Comparison of ENCODE assay signal across 8 cellular contexts in genomic region chr11:117986981-117987495, GRCh38. TPM values are rescaled to one million over a fixed set of nuclear protein-coding genes. Genes with fewer than 3 reads are reported as not detected.
DNase-seq lines count a peak whose midpoint lies in the region; ATAC-seq and TF ChIP-seq lines count a peak whose summit lies in the region.

No MANE protein-coding gene starts in this region.

- peaks cover 78% of the 10 kb centered on the region for H3K4me1 Mint-ChIP-seq in activated CD4-positive, alpha-beta T cell treated with anti-CD3 and anti-CD28 coated beads, Interleukin-2, amount 10 ng/mL, durations not matched to agents 7 days and 5 days

- peak overlapping the region; percentile 97 for H3K27ac Mint-ChIP-seq in activated CD4-positive, alpha-beta T cell treated with anti-CD3 and anti-CD28 coated beads, Interleukin-2, amount 10 ng/mL, durations not matched to agents 7 days and 5 days

- peak; percentile 88 for DNase-seq in activated CD4-positive, alpha-beta T cell treated with anti-CD3 and anti-CD28 coated beads, Interleukin-2, amount 10 ng/mL, durations not matched to agents 7 days and 5 days
- DNase-seq in fibroblast of mammary gland (ENCODE audit: low read depth) (peak; percentile 29), NCI-H2081 treated with DMSO at 0.1 percent for 48 hours (lab: John Stamatoyannopoulos, UW) (no peak), NCI-H128 (lab: John Stamatoyannopoulos, UW; ENCODE audit: unreplicated experiment) (no peak), NCI-H2196 (lab: John Stamatoyannopoulos, UW; ENCODE audit: unreplicated experiment) (no peak)
- DNase-seq in stimulated activated CD4-positive, alpha-beta T cell treated with anti-CD3 and anti-CD28 coated beads, Interleukin-2, amount 100 ng/mL, for 48 hours: peak; percentile 53 to 57

- ATAC-seq in GM19025 (IDR thresholded peaks at IDR 0.05; ENCODE audit: low read depth, unreplicated experiment) (peak; percentile 34), HG03159 (IDR thresholded peaks at IDR 0.05; ENCODE audit: unreplicated experiment) (peak; percentile 50)

- H3K27me3 Mint-ChIP-seq in activated CD4-positive, alpha-beta T cell treated with anti-CD3 and anti-CD28 coated beads, Interleukin-2, amount 10 ng/mL, durations not matched to agents 7 days and 5 days: no peaks in the 10 kb centered on the region

- POLR2A ChIA-PET in activated CD4-positive, alpha-beta T cell treated with anti-CD3 and anti-CD28 coated beads, Interleukin-2, amount 10 ng/mL, durations not matched to agents 7 days and 5 days (lab: Charles Lee): interaction anchor here (1.0 to 2.0 kb wide), 5 partner anchors 10 to 64 kb away, joined by 4 to 11 read pairs (median 5); no protein-coding TSS in a partner anchor

- no peak overlapping the region for H3K4me3 ChIP-seq in fibroblast of mammary gland (ENCODE audit: control insufficient read depth, low read depth, low read length)

- H3K36me3 Mint-ChIP-seq in activated CD4-positive, alpha-beta T cell treated with anti-CD3 and anti-CD28 coated beads, Interleukin-2, amount 10 ng/mL, durations not matched to agents 7 days and 5 days (ENCODE audit: low read depth): peaks cover 81% of the 10 kb centered on the region

- CTCF ChIA-PET in activated CD4-positive, alpha-beta T cell treated with anti-CD3 and anti-CD28 coated beads, Interleukin-2, amount 10 ng/mL, durations not matched to agents 7 days and 5 days (lab: Charles Lee): interaction anchor here (0.6 to 5.9 kb wide), 11 partner anchors 8 to 66 kb away, joined by 3 to 42 read pairs (median 7); no protein-coding TSS in a partner anchor

- peak overlapping the region; percentile 85 for H3K4me3 Mint-ChIP-seq in activated CD4-positive, alpha-beta T cell treated with anti-CD3 and anti-CD28 coated beads, Interleukin-2, amount 10 ng/mL, durations not matched to agents 7 days and 5 days

- TF ChIP-seq CTCF in fibroblast of mammary gland (conservative IDR thresholded peaks at IDR 0.05; ENCODE audit: control insufficient read depth, insufficient read depth, low read depth, low read length): no peak

- peaks cover 6% of the 10 kb centered on the region for H3K9me3 Mint-ChIP-seq in activated CD4-positive, alpha-beta T cell treated with anti-CD3 and anti-CD28 coated beads, Interleukin-2, amount 10 ng/mL, durations not matched to agents 7 days and 5 days

RNA-seq across cellular contexts. Expression of gene IL10RA, which starts 0.8 kb away (rescaled TPM):
- 100 to 1,000 TPM; 161 to 187 TPM for total RNA-seq in activated CD4-positive, alpha-beta T cell treated with anti-CD3 and anti-CD28 coated beads, Interleukin-2, amount 10 ng/mL, durations not matched to agents 7 days and 5 days

RNA-seq across cellular contexts. Expression of gene TMPRSS13, which starts 57.8 kb away (rescaled TPM):
- 1 to 10 TPM; 1.4 to 1.5 TPM for total RNA-seq in activated CD4-positive, alpha-beta T cell treated with anti-CD3 and anti-CD28 coated beads, Interleukin-2, amount 10 ng/mL, durations not matched to agents 7 days and 5 days

Comparison
In these comparisons a context has a peak if more than half of its experiments do, and no peak if none do; other contexts are left out.
1. DNase-seq: peak in activated CD4-positive, alpha-beta T cell treated with anti-CD3 and anti-CD28 coated beads, Interleukin-2, amount 10 ng/mL, durations not matched to agents 7 days and 5 days (single experiment), fibroblast of mammary gland (single experiment) and stimulated activated CD4-positive, alpha-beta T cell treated with anti-CD3 and anti-CD28 coated beads, Interleukin-2, amount 100 ng/mL, for 48 hours (2 of 2); none in NCI-H2081 treated with DMSO at 0.1 percent for 48 hours (single experiment), NCI-H128 (single experiment) and NCI-H2196 (single experiment).